8 cellular contexts compared by ENCODE assay signal in the genomic region with DNA sequence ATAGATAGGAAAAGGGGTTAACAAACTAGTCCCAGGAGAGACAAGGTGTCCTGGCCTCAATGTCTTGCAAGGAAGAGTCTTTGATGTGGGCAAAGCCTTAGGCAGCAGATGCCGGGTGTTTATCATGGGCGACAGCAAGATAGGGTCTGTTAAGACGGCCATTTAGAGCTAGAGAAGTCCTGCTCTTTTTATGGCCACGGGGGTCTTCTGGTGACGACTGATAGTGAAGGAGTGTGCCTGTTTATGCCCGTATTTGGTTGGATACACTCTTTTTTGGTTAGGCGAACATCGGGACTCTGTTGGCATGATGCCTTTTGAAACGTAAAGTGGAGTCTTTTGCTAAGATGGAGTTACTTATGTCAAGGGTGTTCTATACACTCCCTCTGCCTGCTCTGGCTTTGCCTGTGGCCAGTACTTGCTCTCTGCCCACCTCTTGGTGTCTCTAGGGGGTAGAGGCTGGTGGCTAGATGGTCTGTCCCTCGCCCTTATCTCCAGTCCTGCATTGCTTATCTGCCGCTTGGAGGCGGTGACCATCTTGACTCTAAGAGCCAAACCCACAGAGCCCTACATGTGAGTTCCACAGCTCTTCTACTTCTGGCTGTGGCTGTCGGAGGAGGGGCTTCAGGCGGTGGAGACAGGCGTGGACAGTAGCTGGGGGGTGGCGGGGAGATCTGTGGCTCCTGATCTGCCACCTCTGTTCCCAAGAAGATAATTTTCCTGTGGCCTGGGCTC. TPM values are rescaled to one million over a fixed set of nuclear protein-coding genes. Genes with fewer than 3 reads are reported as not detected.
DNase-seq lines count a peak whose midpoint lies in the region; ATAC-seq, FAIRE-seq and TF ChIP-seq lines count a peak whose summit lies in the region.

No MANE protein-coding gene starts in this region.

- FAIRE-seq in HepG2 (lab: Jason Lieb, UNC), result no peak

- intact Hi-C loops in HepG2 (cut with micrococcal nuclease; ENCODE audit: unreplicated experiment), result no loop called here

- WGBS in HepG2 (ENCODE audit: low lambda C conversion rate), result 95% methylated on average over 14 of the region's 16 CpGs
- 89% methylated on average over 16 of the region's 16 CpGs for WGBS in thymus

- H3K27me3 ChIP-seq in HepG2 (ENCODE audit: control insufficient read depth in 1 of 2, insufficient read depth in 2 of 2, low read length in 2 of 2), result no peaks in the 10 kb centered on the region
- H3K27me3 ChIP-seq in thymus (ENCODE audit: control insufficient read depth, insufficient read depth), result no peaks in the 10 kb centered on the region

- no peaks in the 10 kb centered on the region for H3K79me2 ChIP-seq in HepG2 (ENCODE audit: insufficient read depth, low read length)

- POLR2A ChIA-PET in activated CD4-positive, alpha-beta T cell treated with anti-CD3 and anti-CD28 coated beads, Interleukin-2, amount 10 ng/mL, durations not matched to agents 7 days and 5 days (lab: Charles Lee), result interaction anchor here (0.5 to 1.3 kb wide), 2 partner anchors 12 to 81 kb away, joined by 3 to 5 read pairs; a partner anchor contains a TSS
- POLR2A ChIA-PET in HepG2 (lab: Yijun Ruan, JAX), result interaction anchor here (1.0 to 2.0 kb wide), 10 partner anchors 11 to 152 kb away, joined by 3 to 22 read pairs (median 7); a partner anchor contains a TSS

- H3K4me1 ChIP-seq in HepG2 (ENCODE audit: insufficient read depth, low read length) (peaks cover 28% of the 10 kb centered on the region), thymus (ENCODE audit: control insufficient read depth, insufficient read depth, low read length) (peaks cover 11% of the 10 kb centered on the region)

- no peaks in the 10 kb centered on the region for H3K9me3 ChIP-seq in HepG2 (ENCODE audit: low read length)
- H3K9me3 ChIP-seq in thymus (ENCODE audit: control insufficient read depth), result no peaks in the 10 kb centered on the region

- H4K20me1 ChIP-seq in HepG2 (ENCODE audit: insufficient read depth, low read length), result no peaks in the 10 kb centered on the region

- peak overlapping the region; percentile 76 for H3K4me2 ChIP-seq in HepG2 (ENCODE audit: low read depth, low read length)

- no peaks in the 10 kb centered on the region for H3K36me3 ChIP-seq in HepG2 (replicated peaks in 1 of 2; ENCODE audit: control insufficient read depth in 1 of 2, insufficient read depth in 2 of 2, low read length in 2 of 2)
- H3K36me3 ChIP-seq in thymus (ENCODE audit: control insufficient read depth, insufficient read depth), result no peaks in the 10 kb centered on the region

- peaks cover 51% of the 10 kb centered on the region for H3K4me1 Mint-ChIP-seq in activated CD4-positive, alpha-beta T cell treated with anti-CD3 and anti-CD28 coated beads, Interleukin-2, amount 10 ng/mL, durations not matched to agents 7 days and 5 days
- H3K4me1 Mint-ChIP-seq in activated naive CD8-positive, alpha-beta T cell treated with anti-CD3 and anti-CD28 coated beads, Interleukin-2, amount 50 U/mL, for 24 hours, result peaks cover 43% of the 10 kb centered on the region

- peak overlapping the region; percentile 90 for H3K4me3 Mint-ChIP-seq in activated CD4-positive, alpha-beta T cell treated with anti-CD3 and anti-CD28 coated beads, Interleukin-2, amount 10 ng/mL, durations not matched to agents 7 days and 5 days
- peak overlapping the region; percentile 93 for H3K4me3 Mint-ChIP-seq in activated naive CD8-positive, alpha-beta T cell treated with anti-CD3 and anti-CD28 coated beads, Interleukin-2, amount 50 U/mL, for 24 hours

- H3K4me3 ChIP-seq in HepG2 (replicated peaks in 1 of 3; ENCODE audit: insufficient read depth in 1 of 3, low read depth in 2 of 3, low read length in 3 of 3), result peak overlapping the region; percentile 39 to 84 (median 56); a peak in 5 of 6 replicates
- peak overlapping the region; percentile 68 for H3K4me3 ChIP-seq in thymus (ENCODE audit: low read length)

- CTCF ChIA-PET in activated CD4-positive, alpha-beta T cell treated with anti-CD3 and anti-CD28 coated beads, Interleukin-2, amount 10 ng/mL, durations not matched to agents 7 days and 5 days (lab: Charles Lee), result interaction anchor here (0.6 to 5.3 kb wide), 38 partner anchors 8 to 313 kb away, joined by 3 to 50 read pairs (median 4); a partner anchor contains a TSS
- CTCF ChIA-PET in HepG2 (lab: Yijun Ruan, JAX; ENCODE audit: low intra/inter-chr PET ratio, low total read pairs), result interaction anchor here (1.5 to 1.9 kb wide), 4 partner anchors 48 to 142 kb away, joined by 6 to 9 read pairs (median 7); no protein-coding TSS in a partner anchor

- TF ChIP-seq RAD21 in HepG2 (CRISPR knock-in tag; IDR thresholded peaks at IDR 0.05), result no peak

- H3K9ac ChIP-seq in HepG2 (ENCODE audit: insufficient read depth, low read depth, low read length), result peak overlapping the region; percentile 56

- no peak for DNase-seq in activated CD4-positive, alpha-beta T cell treated with anti-CD3 and anti-CD28 coated beads, Interleukin-2, amount 10 ng/mL, durations not matched to agents 7 days and 5 days
- no peak for DNase-seq in activated CD4-positive, alpha-beta T cell treated with anti-CD3 and anti-CD28 coated beads for 1 hour
- DNase-seq in activated naive CD8-positive, alpha-beta T cell treated with anti-CD3 and anti-CD28 coated beads, Interleukin-2, amount 50 U/mL, for 24 hours, result no peak
- DNase-seq in HepG2 (ENCODE audit: low spot score), result no peak
- no peak for DNase-seq in HuH-7 (ENCODE audit: low spot score)
- no peak for DNase-seq in activated gamma-delta T cell (lab: John Stamatoyannopoulos, UW)

- in situ Hi-C loops in HepG2 (cut with HindIII; ENCODE audit: extremely low pct_ligation_motif_present, low pct_unique_long_range_greater_than_20kb), result no loop called here

- H3K9me3 Mint-ChIP-seq in activated CD4-positive, alpha-beta T cell treated with anti-CD3 and anti-CD28 coated beads, Interleukin-2, amount 10 ng/mL, durations not matched to agents 7 days and 5 days, result peaks cover 4% of the 10 kb centered on the region
- H3K9me3 Mint-ChIP-seq in activated naive CD8-positive, alpha-beta T cell treated with anti-CD3 and anti-CD28 coated beads, Interleukin-2, amount 50 U/mL, for 24 hours, result no peaks in the 10 kb centered on the region

- no peak for ATAC-seq in activated naive CD8-positive, alpha-beta T cell treated with anti-CD3 and anti-CD28 coated beads, Interleukin-2, amount 50 U/mL, for 24 hours
- ATAC-seq in HepG2 (no peak), GM18909 (IDR thresholded peaks at IDR 0.05; ENCODE audit: poor library complexity, unreplicated experiment) (no peak)

- no peaks in the 10 kb centered on the region for H3K27me3 Mint-ChIP-seq in activated CD4-positive, alpha-beta T cell treated with anti-CD3 and anti-CD28 coated beads, Interleukin-2, amount 10 ng/mL, durations not matched to agents 7 days and 5 days
- H3K27me3 Mint-ChIP-seq in activated naive CD8-positive, alpha-beta T cell treated with anti-CD3 and anti-CD28 coated beads, Interleukin-2, amount 50 U/mL, for 24 hours, result no peaks in the 10 kb centered on the region

- no TSS peak for BruUV-seq in HepG2 (replicated peaks; lab: Mats Ljungman, UMichigan)

- H3K27ac ChIP-seq in HepG2 (ENCODE audit: extremely low read length, insufficient read depth, low read length), result peak overlapping the region; percentile 34
- no peak overlapping the region for H3K27ac ChIP-seq in thymus (ENCODE audit: low read depth)

- H2AFZ ChIP-seq in HepG2 (ENCODE audit: low read length), result peak overlapping the region; percentile 84

- TF ChIP-seq CTCF in HepG2 (CRISPR knock-in tag; IDR thresholded peaks at IDR 0.05), result no peak

- no peak for TF ChIP-seq EP300 in HepG2 (IDR thresholded peaks at IDR 0.05; ENCODE audit: low read depth in 2 of 2, low read length in 2 of 2)
- TF ChIP-seq EP300 in HepG2 (CRISPR knock-in tag; IDR thresholded peaks at IDR 0.05; ENCODE audit: borderline replicate concordance), result no peak

- H3K27ac Mint-ChIP-seq in activated CD4-positive, alpha-beta T cell treated with anti-CD3 and anti-CD28 coated beads, Interleukin-2, amount 10 ng/mL, durations not matched to agents 7 days and 5 days, result peak overlapping the region; percentile 96
- peak overlapping the region; percentile 95 for H3K27ac Mint-ChIP-seq in activated naive CD8-positive, alpha-beta T cell treated with anti-CD3 and anti-CD28 coated beads, Interleukin-2, amount 50 U/mL, for 24 hours

- peaks cover 9% of the 10 kb centered on the region for H3K36me3 Mint-ChIP-seq in activated CD4-positive, alpha-beta T cell treated with anti-CD3 and anti-CD28 coated beads, Interleukin-2, amount 10 ng/mL, durations not matched to agents 7 days and 5 days (ENCODE audit: low read depth)
- H3K36me3 Mint-ChIP-seq in activated naive CD8-positive, alpha-beta T cell treated with anti-CD3 and anti-CD28 coated beads, Interleukin-2, amount 50 U/mL, for 24 hours (ENCODE audit: low read depth), result peaks cover 4% of the 10 kb centered on the region

- TF ChIP-seq POLR2A in HepG2 (IDR thresholded peaks at IDR 0.05; ENCODE audit: insufficient read depth in 1 of 2, low read depth in 2 of 2, low read length in 2 of 2), result no peak

TF ChIP-seq in HepG2, 621 proteins besides CTCF, POLR2A, EP300 and RAD21 (continues in another document):
- TF ChIP-seq HOXA3 (CRISPR knock-in tag; IDR thresholded peaks at IDR 0.05), result no peak

RNA-seq across cellular contexts. Expression of a gene that starts 55.8 kb away (rescaled TPM):
- total RNA-seq in activated CD4-positive, alpha-beta T cell treated with anti-CD3 and anti-CD28 coated beads, Interleukin-2, amount 10 ng/mL, durations not matched to agents 7 days and 5 days, result 10 to 100 TPM; 20.0 to 26.1 TPM
- 51.7 and 77.9 TPM in 2 replicates for total RNA-seq in HepG2 (2016; rRNA removed; fragmentation: Illumina TruSeq; extraction: Trizol)
- total RNA-seq in HepG2 (2016; cell fraction: cytosol; rRNA removed; fragmentation: Illumina TruSeq; extraction: Trizol; ENCODE audit: low read depth), result 8.0 and 8.8 TPM in 2 replicates
- total RNA-seq in HepG2 (2016; cell fraction: insoluble cytoplasmic fraction; rRNA removed; fragmentation: Illumina TruSeq; extraction: Trizol), result 47.2 and 73.5 TPM in 2 replicates
- total RNA-seq in HepG2 (2016; cell fraction: membrane; rRNA removed; fragmentation: Illumina TruSeq; extraction: Trizol), result 24.0 and 25.0 TPM in 2 replicates
- 50.9 and 56.2 TPM in 2 replicates for total RNA-seq in HepG2 (2016; cell fraction: nucleus; rRNA removed; fragmentation: Illumina TruSeq; extraction: Trizol)
- polyA plus RNA-seq in HepG2 (2011; rRNA removed), result 20.4 and 26.8 TPM in 2 replicates
- 14.8 and 18.8 TPM in 2 replicates for polyA plus RNA-seq in HepG2 (2011; cell fraction: cytosol; rRNA removed)
- 26.0 and 30.5 TPM in 2 replicates for polyA plus RNA-seq in HepG2 (2011; cell fraction: nucleus; rRNA removed)
- polyA plus RNA-seq in HepG2 (2012), result 30.3 and 41.4 TPM in 2 replicates
- 0.80 and 1.00 TPM in 2 replicates for polyA plus RNA-seq in HepG2 (2016; cell fraction: cytosol; fragmentation: Illumina TruSeq; extraction: Trizol; ENCODE audit: low read depth)
- polyA plus RNA-seq in HepG2 (2016; cell fraction: insoluble cytoplasmic fraction; fragmentation: Illumina TruSeq; extraction: Trizol; ENCODE audit: low read depth), result 32.5 and 33.4 TPM in 2 replicates
- 2.7 and 3.4 TPM in 2 replicates for polyA plus RNA-seq in HepG2 (2016; cell fraction: membrane; fragmentation: Illumina TruSeq; extraction: Trizol; ENCODE audit: low read depth)
- 35.8 and 35.9 TPM in 2 replicates for polyA plus RNA-seq in HepG2 (2016; cell fraction: nucleus; fragmentation: Illumina TruSeq; extraction: Trizol; ENCODE audit: insufficient read depth, low read depth)
- polyA minus RNA-seq in HepG2 (2011; rRNA and poly(A)+ RNA removed; ENCODE audit: low replicate concordance), result 48.8 and 66.3 TPM in 2 replicates
- 52.1 and 52.3 TPM in 2 replicates for polyA minus RNA-seq in HepG2 (2011; cell fraction: cytosol; rRNA and poly(A)+ RNA removed)
- polyA minus RNA-seq in HepG2 (2011; cell fraction: nucleus; rRNA and poly(A)+ RNA removed), result 130 and 149 TPM in 2 replicates
- polyA plus RNA-seq in thymus, result 11.0 TPM
